In genomic region chr11:103883291-103883690, GRCh38 we compare ENCODE assay signal across 3 cellular contexts.
"Had no signal": no experiment of that assay in that cellular context is flagged by ENCODE, and none has a peak within 500 bp of the region (broad histone marks: within the 10 kb centered on the region; RNA-seq: fewer than 3 reads in every experiment).

No MANE protein-coding gene starts in this region.

- ATAC-seq: GM12878 had no signal

- DNase-seq: GDM1, GF-D8 had no signal

- H3K4me3 ChIP-seq: GM12878 had no signal
